ENCODE assay signal across 21 cellular contexts in genomic region chr4:126558596-126558995, GRCh38.
"Had no signal": no experiment of that assay in that cellular context is flagged by ENCODE, and none has a peak within 500 bp of the region (broad histone marks: within the 10 kb centered on the region; RNA-seq: fewer than 3 reads in every experiment).

No MANE protein-coding gene starts in this region.

- H3K4me3 Mint-ChIP-seq: naive B cell; nephron; stimulated activated effector memory CD8-positive, alpha-beta T cell treated with anti-CD3 and anti-CD28 coated beads, Interleukin-12 subunit alpha, Interleukin-12 subunit beta, amount 100 ng/mL, for 72 hours; type B pancreatic cell had no signal

- DNase-seq: dorsolateral prefrontal cortex; effector CD8-positive, alpha-beta T cell; foreskin melanocyte; heart left ventricle; hypothalamus; kidney glomerular epithelial cell; mesendoderm; naive B cell; occipital lobe; psoas muscle; retina; right lobe of liver; stimulated activated CD4-positive, alpha-beta T cell treated with anti-CD3 and anti-CD28 coated beads, Interleukin-4, amount 100 ng/mL, for 1 hour; stimulated activated CD8-positive, alpha-beta memory T cell treated with anti-CD3 and anti-CD28 coated beads, Interleukin-4, amount 100 ng/mL, for 48 hours; stimulated activated naive CD8-positive, alpha-beta T cell treated with anti-CD3 and anti-CD28 coated beads, Interleukin-15, Interleukin-2, amounts not matched to agents 100 U/mL and 50 U/mL, for 24 hours; thyroid gland had no signal

- H3K27me3 ChIP-seq: dorsolateral prefrontal cortex, heart left ventricle, right lobe of liver, suprapubic skin, thyroid gland had no signal

- H3K36me3 Mint-ChIP-seq: naive B cell; stimulated activated effector memory CD8-positive, alpha-beta T cell treated with anti-CD3 and anti-CD28 coated beads, Interleukin-12 subunit alpha, Interleukin-12 subunit beta, amount 100 ng/mL, for 72 hours; type B pancreatic cell had no signal

- H3K27ac Mint-ChIP-seq: naive B cell; nephron; stimulated activated effector memory CD8-positive, alpha-beta T cell treated with anti-CD3 and anti-CD28 coated beads, Interleukin-12 subunit alpha, Interleukin-12 subunit beta, amount 100 ng/mL, for 72 hours; type B pancreatic cell had no signal

- H3K4me1 Mint-ChIP-seq: naive B cell; nephron; stimulated activated effector memory CD8-positive, alpha-beta T cell treated with anti-CD3 and anti-CD28 coated beads, Interleukin-12 subunit alpha, Interleukin-12 subunit beta, amount 100 ng/mL, for 72 hours had no signal

- H3K9me3 ChIP-seq: psoas muscle, right lobe of liver, thyroid gland had no signal

- H3K4me3 ChIP-seq: dorsolateral prefrontal cortex, heart left ventricle, psoas muscle, right lobe of liver, suprapubic skin, thyroid gland had no signal

- H3K27ac ChIP-seq: dorsolateral prefrontal cortex, heart left ventricle, parathyroid adenoma, psoas muscle, right lobe of liver, suprapubic skin, thyroid gland had no signal

- H3K4me1 ChIP-seq: heart left ventricle, parathyroid adenoma, psoas muscle, right lobe of liver, suprapubic skin, thyroid gland had no signal

- H3K27me3 Mint-ChIP-seq: naive B cell, type B pancreatic cell had no signal

- H3K36me3 ChIP-seq: heart left ventricle, right lobe of liver, suprapubic skin, thyroid gland had no signal
